ENCODE assay signal across 1 cellular context in genomic region chr6:62615366-62616015, GRCh38.
TF ChIP-seq lines count a peak whose summit lies in the region.

No MANE protein-coding gene starts in this region.

TF ChIP-seq in GM23338, 12 proteins besides CTCF, POLR2A, EP300 and RAD21 (continued from another document):
- TF ChIP-seq ZNF462 (CRISPR knock-in tag; IDR thresholded peaks at IDR 0.05) (no peak), NANOG (IDR thresholded peaks at IDR 0.05; ENCODE audit: borderline replicate concordance) (no peak), JUNB (IDR thresholded peaks at IDR 0.05; ENCODE audit: unreplicated experiment) (no peak), POLR2AphosphoS5 (IDR thresholded peaks at IDR 0.05; ENCODE audit: low read depth) (no peak), EZH2 (IDR thresholded peaks at IDR 0.05; ENCODE audit: low read depth, unreplicated experiment) (no peak), CREB1 (CRISPR knock-in tag; IDR thresholded peaks at IDR 0.05; ENCODE audit: low read depth) (no peak), EZH2phosphoT487 (IDR thresholded peaks at IDR 0.05; ENCODE audit: unreplicated experiment) (no peak), ETS1 (IDR thresholded peaks at IDR 0.05) (no peak)
